8 cellular contexts compared by ENCODE assay signal in the genomic region with DNA sequence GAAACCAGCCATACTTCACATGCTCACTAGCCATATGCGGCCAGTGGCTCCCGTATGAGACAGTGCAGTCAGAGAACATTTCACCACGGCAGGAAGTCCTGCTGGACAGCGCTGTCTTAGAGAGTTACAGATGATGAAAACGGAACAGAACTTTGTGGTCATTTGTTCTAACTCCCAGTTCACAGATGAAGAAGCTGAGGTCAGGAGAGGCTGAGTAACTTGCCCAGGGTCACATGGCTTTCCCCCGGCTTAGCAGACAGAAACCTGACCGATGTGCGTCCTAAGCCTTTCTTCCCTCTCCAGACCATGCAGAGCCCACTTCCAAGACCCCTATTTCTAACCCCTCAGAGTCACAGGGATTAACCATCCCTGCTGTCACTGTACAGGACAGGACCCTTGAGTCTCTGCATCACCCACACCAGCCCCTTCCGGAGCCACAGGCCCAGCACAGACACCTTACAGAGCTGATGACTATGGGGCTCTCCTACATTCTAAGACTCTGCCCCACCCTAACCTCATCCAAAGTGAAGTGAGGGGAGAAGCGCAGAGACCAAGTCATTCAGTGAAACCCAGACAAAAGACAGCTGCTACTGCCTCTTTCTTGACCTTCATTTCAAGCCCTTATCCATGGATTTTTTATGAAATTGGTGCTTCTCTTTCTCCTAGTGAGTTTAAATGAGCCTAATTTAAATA.
DNase-seq lines count a peak whose midpoint lies in the region; ATAC-seq, FAIRE-seq and TF ChIP-seq lines count a peak whose summit lies in the region.

No MANE protein-coding gene starts in this region.

- FAIRE-seq in HepG2 (lab: Jason Lieb, UNC), result no peak

- no peak overlapping the region for H3K9ac ChIP-seq in HepG2 (ENCODE audit: insufficient read depth, low read depth, low read length)

- peak; percentile 4 for DNase-seq in iris pigment epithelial cell (ENCODE audit: low read depth)
- no peak for DNase-seq in AG08396 (ENCODE audit: low spot score)
- no peak for DNase-seq in GM03348 (ENCODE audit: low spot score)
- DNase-seq in globus pallidus (ENCODE audit: low spot score), result no peak
- DNase-seq in HepG2 (ENCODE audit: low spot score), result no peak

- BruUV-seq in HepG2 (replicated peaks; lab: Mats Ljungman, UMichigan), result no TSS peak

- POLR2A ChIA-PET in HepG2 (lab: Yijun Ruan, JAX), result no interaction called here

- peaks cover 13 to 36% of the 10 kb centered on the region in 2 experiments; a peak in 4 of 5 replicates for H3K36me3 ChIP-seq in HepG2 (replicated peaks in 1 of 2; ENCODE audit: control insufficient read depth in 1 of 2, insufficient read depth in 2 of 2, low read length in 2 of 2)

- H3K4me2 ChIP-seq in HepG2 (ENCODE audit: low read depth, low read length), result no peak overlapping the region

- no peaks in the 10 kb centered on the region for H3K27me3 ChIP-seq in HepG2 (ENCODE audit: control insufficient read depth in 1 of 2, insufficient read depth in 2 of 2, low read length in 2 of 2)

- no peaks in the 10 kb centered on the region for H3K4me1 ChIP-seq in HepG2 (ENCODE audit: insufficient read depth, low read length)

- no peak overlapping the region for H3K4me3 ChIP-seq in HepG2 (replicated peaks in 1 of 3; ENCODE audit: insufficient read depth in 1 of 3, low read depth in 2 of 3, low read length in 3 of 3)

- no peaks in the 10 kb centered on the region for H3K9me3 ChIP-seq in HepG2 (ENCODE audit: low read length)

- no peak overlapping the region for H3K27ac ChIP-seq in HepG2 (ENCODE audit: extremely low read length, insufficient read depth, low read length)

- no peak for TF ChIP-seq CTCF in HepG2 (CRISPR knock-in tag; IDR thresholded peaks at IDR 0.05)

- no peaks in the 10 kb centered on the region for H4K20me1 ChIP-seq in HepG2 (ENCODE audit: insufficient read depth, low read length)

- ATAC-seq in GM18868 (IDR thresholded peaks at IDR 0.05; ENCODE audit: unreplicated experiment) (peak; percentile 55), GM21737 (IDR thresholded peaks at IDR 0.05; ENCODE audit: unreplicated experiment) (peak; percentile 51), HG03520 (IDR thresholded peaks at IDR 0.05; ENCODE audit: unreplicated experiment) (peak; percentile 76), HepG2 (no peak)

- intact Hi-C loops in HepG2 (cut with micrococcal nuclease; ENCODE audit: unreplicated experiment), result no loop called here

- TF ChIP-seq EP300 in HepG2 (IDR thresholded peaks at IDR 0.05; ENCODE audit: low read depth in 2 of 2, low read length in 2 of 2), result no peak
- TF ChIP-seq EP300 in HepG2 (CRISPR knock-in tag; IDR thresholded peaks at IDR 0.05; ENCODE audit: borderline replicate concordance), result no peak

- H2AFZ ChIP-seq in HepG2 (ENCODE audit: low read length), result no peak overlapping the region

- TF ChIP-seq POLR2A in HepG2 (IDR thresholded peaks at IDR 0.05; ENCODE audit: insufficient read depth in 1 of 2, low read depth in 2 of 2, low read length in 2 of 2), result no peak

- H3K79me2 ChIP-seq in HepG2 (ENCODE audit: insufficient read depth, low read length), result no peaks in the 10 kb centered on the region

- no peak for TF ChIP-seq RAD21 in HepG2 (CRISPR knock-in tag; IDR thresholded peaks at IDR 0.05)

- in situ Hi-C loops in HepG2 (cut with HindIII; ENCODE audit: extremely low pct_ligation_motif_present, low pct_unique_long_range_greater_than_20kb), result no loop called here

- CTCF ChIA-PET in HepG2 (lab: Yijun Ruan, JAX; ENCODE audit: low intra/inter-chr PET ratio, low total read pairs), result no interaction called here

- WGBS in HepG2 (ENCODE audit: low lambda C conversion rate), result 98% methylated on average over 10 of the region's 10 CpGs

TF ChIP-seq in HepG2, 621 proteins besides CTCF, POLR2A, EP300 and RAD21:
- TF ChIP-seq ZNF496 (CRISPR knock-in tag; IDR thresholded peaks at IDR 0.05; ENCODE audit: insufficient replicate concordance) (no peak), CBX1 (IDR thresholded peaks at IDR 0.05; ENCODE audit: low read depth) (no peak), PHB2 (IDR thresholded peaks at IDR 0.05; ENCODE audit: partially characterized antibody) (no peak), EHMT2 (IDR thresholded peaks at IDR 0.05; ENCODE audit: borderline replicate concordance, low read depth, low read length) (no peak), ZBTB26 (CRISPR knock-in tag; IDR thresholded peaks at IDR 0.05; ENCODE audit: borderline replicate concordance) (no peak), DBP (CRISPR knock-in tag; IDR thresholded peaks at IDR 0.05; ENCODE audit: not compliant biosample characterization) (no peak), ZMAT3 (CRISPR knock-in tag; conservative IDR thresholded peaks at IDR 0.05) (no peak), GFI1 (CRISPR knock-in tag; IDR thresholded peaks at IDR 0.05; ENCODE audit: borderline replicate concordance) (no peak), ZNF567 (CRISPR knock-in tag; IDR thresholded peaks at IDR 0.05; ENCODE audit: borderline replicate concordance) (no peak), ZNF460 (CRISPR knock-in tag; IDR thresholded peaks at IDR 0.05; ENCODE audit: borderline replicate concordance) (no peak), ZZZ3 (CRISPR knock-in tag; IDR thresholded peaks at IDR 0.05; ENCODE audit: borderline replicate concordance) (no peak), SRSF4 (IDR thresholded peaks at IDR 0.05; ENCODE audit: low read depth, low read length, poor library complexity, severe bottlenecking) (no peak), ZFP41 (CRISPR knock-in tag; IDR thresholded peaks at IDR 0.05; ENCODE audit: borderline replicate concordance) (no peak), MEIS1 (CRISPR knock-in tag; IDR thresholded peaks at IDR 0.05; ENCODE audit: borderline replicate concordance) (no peak), SSRP1 (CRISPR knock-in tag; IDR thresholded peaks at IDR 0.05) (no peak), KDM4B (CRISPR knock-in tag; IDR thresholded peaks at IDR 0.05) (no peak)
- TF ChIP-seq, protein P1, sequence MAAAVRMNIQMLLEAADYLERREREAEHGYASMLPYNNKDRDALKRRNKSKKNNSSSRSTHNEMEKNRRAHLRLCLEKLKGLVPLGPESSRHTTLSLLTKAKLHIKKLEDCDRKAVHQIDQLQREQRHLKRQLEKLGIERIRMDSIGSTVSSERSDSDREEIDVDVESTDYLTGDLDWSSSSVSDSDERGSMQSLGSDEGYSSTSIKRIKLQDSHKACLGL (CRISPR knock-in tag; IDR thresholded peaks at IDR 0.05), result no peak
- TF ChIP-seq, protein P2, sequence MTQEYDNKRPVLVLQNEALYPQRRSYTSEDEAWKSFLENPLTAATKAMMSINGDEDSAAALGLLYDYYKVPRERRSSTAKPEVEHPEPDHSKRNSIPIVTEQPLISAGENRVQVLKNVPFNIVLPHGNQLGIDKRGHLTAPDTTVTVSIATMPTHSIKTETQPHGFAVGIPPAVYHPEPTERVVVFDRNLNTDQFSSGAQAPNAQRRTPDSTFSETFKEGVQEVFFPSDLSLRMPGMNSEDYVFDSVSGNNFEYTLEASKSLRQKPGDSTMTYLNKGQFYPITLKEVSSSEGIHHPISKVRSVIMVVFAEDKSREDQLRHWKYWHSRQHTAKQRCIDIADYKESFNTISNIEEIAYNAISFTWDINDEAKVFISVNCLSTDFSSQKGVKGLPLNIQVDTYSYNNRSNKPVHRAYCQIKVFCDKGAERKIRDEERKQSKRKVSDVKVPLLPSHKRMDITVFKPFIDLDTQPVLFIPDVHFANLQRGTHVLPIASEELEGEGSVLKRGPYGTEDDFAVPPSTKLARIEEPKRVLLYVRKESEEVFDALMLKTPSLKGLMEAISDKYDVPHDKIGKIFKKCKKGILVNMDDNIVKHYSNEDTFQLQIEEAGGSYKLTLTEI (CRISPR knock-in tag; conservative IDR thresholded peaks at IDR 0.05), result no peak
